1 cellular context compared by ENCODE assay signal in genomic region chr6:4102687-4103244, GRCh38.
TF ChIP-seq lines count a peak whose summit lies in the region.

No MANE protein-coding gene starts in this region.

TF ChIP-seq in HepG2, 621 proteins besides CTCF, POLR2A, EP300 and RAD21 (continued from another document and continues in another):
- TF ChIP-seq GRHL1 (CRISPR knock-in tag; conservative IDR thresholded peaks at IDR 0.05) = no peak
- TF ChIP-seq MED13 (CRISPR knock-in tag; IDR thresholded peaks at IDR 0.05) = no peak; the same call in 1 of the 2 replicates
- no peak for TF ChIP-seq CSRNP2 (CRISPR knock-in tag; conservative IDR thresholded peaks at IDR 0.05; ENCODE audit: low read depth)
- no peak for TF ChIP-seq NBN (conservative IDR thresholded peaks at IDR 0.05)
- TF ChIP-seq ARID3A (IDR thresholded peaks at IDR 0.05; ENCODE audit: low read depth, low read length) = peak; percentile 93
- no peak for TF ChIP-seq DZIP1 (CRISPR knock-in tag; IDR thresholded peaks at IDR 0.05)
- TF ChIP-seq ZNF382 (CRISPR knock-in tag; IDR thresholded peaks at IDR 0.05; ENCODE audit: borderline replicate concordance) = no peak
- no peak for TF ChIP-seq AGO1 (IDR thresholded peaks at IDR 0.05; ENCODE audit: low read depth, low read length, poor library complexity, severe bottlenecking)
- no peak for TF ChIP-seq ZNF747 (CRISPR knock-in tag; IDR thresholded peaks at IDR 0.05; ENCODE audit: borderline replicate concordance)
- TF ChIP-seq ZNF362 (CRISPR knock-in tag; IDR thresholded peaks at IDR 0.05; ENCODE audit: borderline replicate concordance) = peak; percentile 86
- TF ChIP-seq EED (CRISPR knock-in tag; IDR thresholded peaks at IDR 0.05) = no peak
- peak; percentile 89 for TF ChIP-seq ZNF124 (CRISPR knock-in tag; IDR thresholded peaks at IDR 0.05)
- TF ChIP-seq MAX (IDR thresholded peaks at IDR 0.05) = peak; percentile 90
- no peak for TF ChIP-seq CCAR2 (optimal IDR thresholded peaks at IDR 0.05; ENCODE audit: low read depth, low read length)
- no peak for TF ChIP-seq MAZ (IDR thresholded peaks at IDR 0.05; ENCODE audit: borderline replicate concordance, low read depth, low read length)
- 0 out of 2 replicates have a peak, but pooled peaks have one; percentile 43 for TF ChIP-seq MAZ (CRISPR knock-in tag; IDR thresholded peaks at IDR 0.05; ENCODE audit: low read depth)
- peak; percentile 45; the same call in 1 of the 2 replicates for TF ChIP-seq ELF1 (CRISPR knock-in tag; IDR thresholded peaks at IDR 0.05)
- no peak for TF ChIP-seq PRDM4 (CRISPR knock-in tag; IDR thresholded peaks at IDR 0.05; ENCODE audit: borderline replicate concordance)
- no peak for TF ChIP-seq ZNF784 (CRISPR knock-in tag; IDR thresholded peaks at IDR 0.05; ENCODE audit: borderline replicate concordance)
- no peak for TF ChIP-seq ZNF446 (CRISPR knock-in tag; IDR thresholded peaks at IDR 0.05)
- TF ChIP-seq RERE (CRISPR knock-in tag; IDR thresholded peaks at IDR 0.05; ENCODE audit: low read depth) = peak; percentile 94; the same call in 1 of the 2 replicates
- peak; percentile 95 for TF ChIP-seq TFE3 (CRISPR knock-in tag; IDR thresholded peaks at IDR 0.05)
- TF ChIP-seq ZNF772 (CRISPR knock-in tag; IDR thresholded peaks at IDR 0.05) = 0 out of 2 replicates have a peak, but pooled peaks have one; percentile 35
- peak; percentile 80; the same call in 1 of the 2 replicates for TF ChIP-seq POGK (CRISPR knock-in tag; conservative IDR thresholded peaks at IDR 0.05)
- TF ChIP-seq ETV6 (CRISPR knock-in tag; conservative IDR thresholded peaks at IDR 0.05) = 0 out of 2 replicates have a peak, but pooled peaks have one; percentile 45
- TF ChIP-seq ZFP37 (CRISPR knock-in tag; IDR thresholded peaks at IDR 0.05; ENCODE audit: borderline replicate concordance) = 0 out of 2 replicates have a peak, but pooled peaks have one; percentile 27
- TF ChIP-seq IRX3 (CRISPR knock-in tag; IDR thresholded peaks at IDR 0.05; ENCODE audit: borderline replicate concordance, low read depth) = peak; percentile 18; the same call in 1 of the 2 replicates
- no peak; the same call in 1 of the 2 replicates for TF ChIP-seq ZNF605 (CRISPR knock-in tag; IDR thresholded peaks at IDR 0.05)
- TF ChIP-seq EHMT2 (IDR thresholded peaks at IDR 0.05; ENCODE audit: borderline replicate concordance, low read depth, low read length) = no peak
- TF ChIP-seq SMAD3 (CRISPR knock-in tag; IDR thresholded peaks at IDR 0.05) = peak; percentile 97
- TF ChIP-seq YEATS4 (CRISPR knock-in tag; IDR thresholded peaks at IDR 0.05; ENCODE audit: borderline replicate concordance) = peak; percentile 77
- TF ChIP-seq GTF3A (CRISPR knock-in tag; conservative IDR thresholded peaks at IDR 0.05) = no peak
- no peak for TF ChIP-seq DDIT3 (CRISPR knock-in tag; IDR thresholded peaks at IDR 0.05)
